ENCODE assay signal across 7 cellular contexts in genomic region chr7:3501671-3502070, GRCh38.
"Had no signal": no experiment of that assay in that cellular context is flagged by ENCODE, and none has a peak within 500 bp of the region (broad histone marks: within the 10 kb centered on the region; RNA-seq: fewer than 3 reads in every experiment).

No MANE protein-coding gene starts in this region.

- H3K4me3 Mint-ChIP-seq: GM23338, H9 had no signal

- H3K27ac Mint-ChIP-seq: GM23338, H9, IgD-negative memory B cell had no signal

- ATAC-seq: GM23338, HepG2 had no signal

- FAIRE-seq: H1, HepG2 had no signal

- H3K4me1 Mint-ChIP-seq: H9, IgD-negative memory B cell had no signal

- H3K4me3 ChIP-seq: GM23338 had no signal

- DNase-seq: H9, HCEC 1CT, KBM-7 had no signal
